ENCODE assay signal across 8 cellular contexts in the genomic region with DNA sequence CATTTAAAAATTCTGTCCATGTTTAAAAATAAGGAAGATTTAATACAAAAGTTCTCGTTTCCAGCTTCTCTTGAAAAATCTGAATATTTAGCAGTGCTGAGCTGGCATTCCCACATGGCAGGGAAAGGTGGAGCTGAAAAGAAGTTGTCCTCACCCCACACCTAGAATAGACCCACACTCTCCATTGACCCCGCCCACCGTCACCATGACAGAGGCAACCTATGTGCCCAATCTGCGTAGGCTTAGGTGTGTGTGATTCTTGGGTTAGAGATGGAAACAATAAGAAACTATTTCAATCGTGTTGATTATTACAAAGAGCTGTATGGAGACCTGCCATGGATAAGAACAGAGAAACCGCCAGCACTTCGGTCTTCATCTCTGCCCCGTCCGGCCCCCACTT. TPM values are rescaled to one million over a fixed set of nuclear protein-coding genes. Genes with fewer than 3 reads are reported as not detected.
"Had no signal": no experiment of that assay in that cellular context is flagged by ENCODE, and none has a peak within 500 bp of the region (broad histone marks: within the 10 kb centered on the region; RNA-seq: fewer than 3 reads in every experiment).

No MANE protein-coding gene starts in this region.

- H3K4me3 Mint-ChIP-seq: HFFc6 had no signal

- H2AFZ ChIP-seq: GM23248 had no signal

- DNase-seq: GM23248, HFFc6, IMR-90, KG1 had no signal

- H3K36me3 ChIP-seq: HAP-1 had no signal

- H3K9ac ChIP-seq: GM23248 had no signal

- H3K9me3 ChIP-seq: HAP-1 had no signal

- ATAC-seq: HCT116, K562 had no signal

- H3K27ac Mint-ChIP-seq: HFFc6 had no signal

- H3K4me3 ChIP-seq: GM23248, HAP-1, K562 had no signal

- H3K27ac ChIP-seq: GM23248 had no signal

- H3K9me3 Mint-ChIP-seq: HFFc6 had no signal

RNA-seq across cellular contexts. Expression of a gene that starts 8.9 kb away (rescaled TPM):
- total RNA-seq: HT-29, K562 had no signal
- polyA plus RNA-seq: K562 had no signal
